In the genomic region with DNA sequence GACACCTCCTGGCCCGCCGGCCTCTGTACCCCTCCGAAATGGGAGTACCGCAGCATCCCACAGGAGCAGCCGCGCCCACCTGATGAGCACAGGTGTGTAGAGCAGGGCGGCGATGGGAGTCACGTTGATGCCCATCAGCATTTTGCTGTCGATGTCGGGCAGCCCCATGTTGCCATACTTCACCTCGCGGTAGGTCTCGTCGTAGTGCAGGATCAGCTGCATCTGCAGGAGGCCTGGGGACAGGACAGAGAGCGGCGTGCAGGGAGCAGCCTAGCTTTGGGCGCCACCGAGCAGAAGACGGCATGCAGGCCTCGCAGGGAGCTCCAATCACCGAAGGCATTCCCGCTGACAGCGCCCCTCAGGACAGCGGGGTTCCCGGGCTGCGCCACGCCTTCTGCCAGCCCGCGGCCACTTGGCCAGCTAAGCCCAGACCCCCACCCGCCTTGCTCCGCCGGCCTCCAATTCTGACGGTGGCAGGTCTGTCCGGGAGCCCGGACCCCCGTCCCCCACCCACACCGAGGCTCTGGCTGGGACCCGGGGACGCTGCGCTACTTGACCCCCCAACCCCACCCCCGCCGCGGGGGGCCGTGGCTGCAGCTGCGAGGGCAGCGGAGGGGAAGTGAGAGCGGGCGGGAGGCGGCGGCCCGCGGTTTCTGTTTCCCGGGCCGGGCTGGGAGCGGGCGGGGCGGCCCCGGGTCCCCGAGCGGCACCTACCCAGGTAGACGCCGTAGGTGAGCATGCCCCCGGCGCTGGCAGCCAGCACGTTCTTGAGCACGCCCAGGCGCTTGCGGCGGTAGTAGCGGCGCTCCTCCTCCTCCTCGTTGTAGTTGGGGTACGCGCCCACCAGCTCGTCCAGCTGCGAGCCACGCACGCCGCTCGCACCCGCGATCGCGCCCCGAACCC, we compare ENCODE assay signal across 8 cellular contexts. TPM values are rescaled to one million over a fixed set of nuclear protein-coding genes. Genes with fewer than 3 reads are reported as not detected.
DNase-seq lines count a peak whose midpoint lies in the region; ATAC-seq and TF ChIP-seq lines count a peak whose summit lies in the region.

No MANE protein-coding gene starts in this region.

- H3K9me3 ChIP-seq in iPS-18c (ENCODE audit: control insufficient read depth, insufficient read depth, low read length), result no peaks in the 10 kb centered on the region

- H3K4me3 Mint-ChIP-seq in activated naive CD8-positive, alpha-beta T cell treated with anti-CD3 and anti-CD28 coated beads, Interleukin-2, amount 10 ng/mL, durations not matched to agents 7 days and 5 days, result peak overlapping the region; percentile 83

- peak overlapping the region; percentile 56 for H3K4me3 ChIP-seq in iPS-18c (ENCODE audit: insufficient read depth, low read depth, low read length)

- H3K27me3 Mint-ChIP-seq in activated naive CD8-positive, alpha-beta T cell treated with anti-CD3 and anti-CD28 coated beads, Interleukin-2, amount 10 ng/mL, durations not matched to agents 7 days and 5 days, result no peaks in the 10 kb centered on the region

- POLR2A ChIA-PET in activated naive CD8-positive, alpha-beta T cell treated with anti-CD3 and anti-CD28 coated beads, Interleukin-2, amount 10 ng/mL, durations not matched to agents 7 days and 5 days (lab: Charles Lee), result interaction anchor here (1.0 to 2.5 kb wide), 2 partner anchors 35 to 50 kb away, joined by 3 to 12 read pairs; a partner anchor contains a TSS

- peak; percentile 53 for TF ChIP-seq POLR2A in Raji (IDR thresholded peaks at IDR 0.05; ENCODE audit: insufficient read depth, low read depth, low read length)

- H3K9me3 Mint-ChIP-seq in activated naive CD8-positive, alpha-beta T cell treated with anti-CD3 and anti-CD28 coated beads, Interleukin-2, amount 10 ng/mL, durations not matched to agents 7 days and 5 days, result no peaks in the 10 kb centered on the region

- H3K4me1 Mint-ChIP-seq in activated naive CD8-positive, alpha-beta T cell treated with anti-CD3 and anti-CD28 coated beads, Interleukin-2, amount 10 ng/mL, durations not matched to agents 7 days and 5 days, result peaks cover 30% of the 10 kb centered on the region

- peaks cover 14% of the 10 kb centered on the region for H3K36me3 Mint-ChIP-seq in activated naive CD8-positive, alpha-beta T cell treated with anti-CD3 and anti-CD28 coated beads, Interleukin-2, amount 10 ng/mL, durations not matched to agents 7 days and 5 days

- DNase-seq in DMS153 treated with DMSO at 0.1 percent for 48 hours (lab: John Stamatoyannopoulos, UW; ENCODE audit: unreplicated experiment), result peak; percentile 11
- DNase-seq in DMS153 (lab: John Stamatoyannopoulos, UW), result no peak
- DNase-seq in activated naive CD8-positive, alpha-beta T cell treated with anti-CD3 and anti-CD28 coated beads, Interleukin-2, amount 10 ng/mL, durations not matched to agents 7 days and 5 days, result peak; percentile 69
- DNase-seq in stimulated activated CD4-positive, alpha-beta T cell treated with anti-CD3 and anti-CD28 coated beads, Interleukin-1b, Interleukin-23, amount 100 ng/mL, for 4 hours (ENCODE audit: low read depth in 2 of 2), result peak; percentile 34 to 41
- DNase-seq in HPDE6-E6E7 (ENCODE audit: extremely low spot score), result no peak

- ATAC-seq in HG03135 (IDR thresholded peaks at IDR 0.05; ENCODE audit: unreplicated experiment), result peak; percentile 34
- peak; percentile 62 for ATAC-seq in activated naive CD8-positive, alpha-beta T cell treated with anti-CD3 and anti-CD28 coated beads, Interleukin-2, amount 10 ng/mL, durations not matched to agents 7 days and 5 days (ENCODE audit: low read depth)

- peak overlapping the region; percentile 67 for H3K27ac Mint-ChIP-seq in activated naive CD8-positive, alpha-beta T cell treated with anti-CD3 and anti-CD28 coated beads, Interleukin-2, amount 10 ng/mL, durations not matched to agents 7 days and 5 days

RNA-seq across cellular contexts. Expression of a gene that starts 0.7 kb away (rescaled TPM):
- 10 to 100 TPM; 35.1 to 42.6 TPM for total RNA-seq in activated naive CD8-positive, alpha-beta T cell treated with anti-CD3 and anti-CD28 coated beads, Interleukin-2, amount 10 ng/mL, durations not matched to agents 7 days and 5 days

RNA-seq across cellular contexts. Expression of a gene that starts 6.9 kb away (rescaled TPM):
- under 1 TPM; 0.45 to 0.61 TPM for total RNA-seq in activated naive CD8-positive, alpha-beta T cell treated with anti-CD3 and anti-CD28 coated beads, Interleukin-2, amount 10 ng/mL, durations not matched to agents 7 days and 5 days

RNA-seq across cellular contexts. Expression of a gene that starts 27.3 kb away (rescaled TPM):
- total RNA-seq in activated naive CD8-positive, alpha-beta T cell treated with anti-CD3 and anti-CD28 coated beads, Interleukin-2, amount 10 ng/mL, durations not matched to agents 7 days and 5 days, result 100 to 1,000 TPM; 117 to 128 TPM

RNA-seq across cellular contexts. Expression of a gene that starts 35.6 kb away (rescaled TPM):
- total RNA-seq in activated naive CD8-positive, alpha-beta T cell treated with anti-CD3 and anti-CD28 coated beads, Interleukin-2, amount 10 ng/mL, durations not matched to agents 7 days and 5 days, result 100 to 1,000 TPM; 297 to 308 TPM

Comparison
In these comparisons a context has a peak if more than half of its experiments do, and no peak if none do; other contexts are left out.
1. DNase-seq: peak in DMS153 treated with DMSO at 0.1 percent for 48 hours (single experiment), activated naive CD8-positive, alpha-beta T cell treated with anti-CD3 and anti-CD28 coated beads, Interleukin-2, amount 10 ng/mL, durations not matched to agents 7 days and 5 days (single experiment) and stimulated activated CD4-positive, alpha-beta T cell treated with anti-CD3 and anti-CD28 coated beads, Interleukin-1b, Interleukin-23, amount 100 ng/mL, for 4 hours (2 of 2); none in DMS153 (single experiment) and HPDE6-E6E7 (single experiment).